26 cellular contexts compared by ENCODE assay signal in the genomic region with DNA sequence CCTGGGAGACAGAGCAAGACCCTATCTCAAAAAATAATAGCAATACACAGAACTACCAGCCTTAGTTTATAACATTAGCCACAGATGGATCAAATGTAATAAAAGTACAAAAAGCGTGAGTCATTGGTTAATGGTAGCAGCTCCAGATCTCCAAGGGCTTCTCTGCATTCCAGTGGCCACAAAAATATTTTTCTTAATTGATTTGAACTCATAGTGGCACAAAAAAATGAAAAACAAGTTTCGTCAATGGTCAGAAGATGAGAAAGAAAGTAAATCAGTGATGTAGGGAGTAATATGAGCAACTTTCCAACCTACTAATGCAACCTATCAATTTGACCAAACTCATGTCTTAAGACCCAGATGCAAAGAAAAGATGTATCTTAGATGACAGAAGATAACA.
DNase-seq lines count a peak whose midpoint lies in the region; TF ChIP-seq lines count a peak whose summit lies in the region.
"Had no signal": no experiment of that assay in that cellular context is flagged by ENCODE, and none has a peak within 500 bp of the region (broad histone marks: within the 10 kb centered on the region; RNA-seq: fewer than 3 reads in every experiment).

No MANE protein-coding gene starts in this region.

- H3K9me3 ChIP-seq in SK-N-SH = no peaks in the 10 kb centered on the region
- no peaks in the 10 kb centered on the region for H3K9me3 ChIP-seq in vagina
- H3K9me3 ChIP-seq: esophagus squamous epithelium, SJSA1, stomach, transverse colon had no signal

- intact Hi-C loops in vagina (cut with DNase I) = no loop called here

- H3K4me2 ChIP-seq in SK-N-SH = no peak overlapping the region
- H3K4me2 ChIP-seq: BLaER1 treated with 17β-estradiol and CSF1 and Interleukin-3, amounts not matched to agents 10 nM and 100 nM had no signal

- H3K27me3 ChIP-seq in SK-N-SH (ENCODE audit: insufficient read depth) (no peaks in the 10 kb centered on the region), vagina (no peaks in the 10 kb centered on the region)
- H3K27me3 ChIP-seq: BLaER1 treated with 17β-estradiol and CSF1 and Interleukin-3, amounts not matched to agents 10 nM and 100 nM; SJSA1; stomach; transverse colon had no signal

- DNase-seq in GM03348 (ENCODE audit: low spot score) (peak; percentile 54), SK-N-SH (no peak), fibroblast of mammary gland (ENCODE audit: low read depth) (peak; percentile 83), vagina (ENCODE audit: extremely low spot score in 2 of 2) (no peak), medulla oblongata (ENCODE audit: extremely low spot score) (no peak)
- no peak for DNase-seq in stimulated activated CD4-positive, alpha-beta T cell treated with anti-CD3 and anti-CD28 coated beads, Interleukin-4, amount 100 ng/mL, for 1 hour
- no peak for DNase-seq in stimulated activated CD4-positive, alpha-beta T cell treated with anti-CD3 and anti-CD28 coated beads, Interleukin-12 subunit alpha, Interleukin-12 subunit beta, amount 100 ng/mL, for 4 hours
- DNase-seq: activated CD8-positive, alpha-beta T cell treated with anti-CD3 and anti-CD28 coated beads, Interleukin-2, amount 10 ng/mL, durations not matched to agents 7 days and 5 days; activated gamma-delta T cell treated with Interleukin-2 at 50 U/mL for 16 hours; activated naive CD8-positive, alpha-beta T cell treated with anti-CD3 and anti-CD28 coated beads, Interleukin-2, amount 50 U/mL, for 24 hours; endodermal cell; esophagus squamous epithelium; glutamatergic neuron; IMR-90; NCI-H1105; NCI-H1930; NCI-H2227 treated with DMSO at 0.1 percent for 48 hours; NCI-H69; posterior cingulate gyrus; stimulated activated CD8-positive, alpha-beta memory T cell treated with anti-CD3 and anti-CD28 coated beads, Interleukin-4, amount 100 ng/mL, for 48 hours; stomach; transverse colon had no signal

- H3K27ac ChIP-seq in SK-N-SH (ENCODE audit: low read depth in 2 of 2, low read length in 1 of 2) (peak overlapping the region in 1 of 2 experiments; percentile 36; a peak in 3 of 4 replicates), vagina (peak overlapping the region; percentile 27)
- H3K27ac ChIP-seq: BLaER1 treated with 17β-estradiol and CSF1 and Interleukin-3, amounts not matched to agents 10 nM and 100 nM; esophagus squamous epithelium; HL-60; SJSA1; stomach; transverse colon had no signal

- no peak for TF ChIP-seq EP300 in SK-N-SH (IDR thresholded peaks at IDR 0.05; ENCODE audit: borderline replicate concordance in 1 of 2, low read depth in 1 of 2, low read length in 1 of 2)

- no peak for TF ChIP-seq RAD21 in SK-N-SH (IDR thresholded peaks at IDR 0.05; ENCODE audit: low read length)

- H3K4me1 ChIP-seq in SK-N-SH (ENCODE audit: control insufficient read depth in 1 of 2, insufficient read depth in 2 of 2, low read depth in 1 of 2, low read length in 1 of 2) (no peaks in the 10 kb centered on the region), vagina (peaks cover 9% of the 10 kb centered on the region)
- H3K4me1 ChIP-seq: BLaER1 treated with 17β-estradiol and CSF1 and Interleukin-3, amounts not matched to agents 10 nM and 100 nM; transverse colon had no signal

- H3K4me3 ChIP-seq in SK-N-SH (ENCODE audit: low read depth in 2 of 2, low read length in 1 of 2) (no peak overlapping the region), fibroblast of mammary gland (ENCODE audit: control insufficient read depth, low read depth, low read length) (no peak overlapping the region), vagina (no peak overlapping the region)
- H3K4me3 ChIP-seq: BLaER1 treated with 17β-estradiol and CSF1 and Interleukin-3, amounts not matched to agents 10 nM and 100 nM; esophagus squamous epithelium; lung; SJSA1; stomach; transverse colon had no signal

- H3K9ac ChIP-seq in SK-N-SH = no peak overlapping the region
- H3K9ac ChIP-seq: BLaER1 treated with 17β-estradiol and CSF1 and Interleukin-3, amounts not matched to agents 10 nM and 100 nM had no signal

- H3K79me2 ChIP-seq in SK-N-SH (ENCODE audit: insufficient read depth) = no peaks in the 10 kb centered on the region

- POLR2A ChIA-PET in SK-N-SH (lab: Yijun Ruan, JAX) = no interaction called here

- no peaks in the 10 kb centered on the region for H4K20me1 ChIP-seq in SK-N-SH (ENCODE audit: insufficient read depth)
- H4K20me1 ChIP-seq: BLaER1 treated with 17β-estradiol and CSF1 and Interleukin-3, amounts not matched to agents 10 nM and 100 nM had no signal

- TF ChIP-seq POLR2A in vagina (IDR thresholded peaks at IDR 0.05) = no peak

- CTCF ChIA-PET in SK-N-SH (lab: Yijun Ruan, JAX) = interaction anchor here (1.1 to 2.6 kb wide), 2 partner anchors 13 to 208 kb away, joined by 4 to 11 read pairs; a partner anchor contains a TSS

- WGBS in SK-N-SH (ENCODE audit: low lambda C conversion rate) = 50% methylated on average over 2 of the region's 2 CpGs

- H3K36me3 ChIP-seq in SK-N-SH (replicated peaks in 1 of 2; ENCODE audit: control insufficient read depth in 1 of 2, insufficient read depth in 2 of 2, low read length in 1 of 2) = no peaks in the 10 kb centered on the region
- H3K36me3 ChIP-seq in vagina = no peaks in the 10 kb centered on the region
- H3K36me3 ChIP-seq: BLaER1 treated with 17β-estradiol and CSF1 and Interleukin-3, amounts not matched to agents 10 nM and 100 nM; esophagus squamous epithelium; SJSA1; stomach; transverse colon had no signal

- no peak overlapping the region for H2AFZ ChIP-seq in SK-N-SH (ENCODE audit: low read depth)

- H3F3A ChIP-seq in SK-N-SH (replicated peaks; ENCODE audit: insufficient read depth) = no peaks in the 10 kb centered on the region

- H3K9me2 ChIP-seq in SK-N-SH = no peaks in the 10 kb centered on the region

- no peak for TF ChIP-seq CTCF in SK-N-SH (IDR thresholded peaks at IDR 0.05)
- TF ChIP-seq CTCF in fibroblast of mammary gland (conservative IDR thresholded peaks at IDR 0.05; ENCODE audit: control insufficient read depth, insufficient read depth, low read depth, low read length) = no peak
- no peak for TF ChIP-seq CTCF in vagina (IDR thresholded peaks at IDR 0.05)

TF ChIP-seq in SK-N-SH, 30 proteins besides CTCF, POLR2A, EP300 and RAD21:
- TF ChIP-seq TCF12 (IDR thresholded peaks at IDR 0.05) (peak; percentile 19; the same call in 1 of the 2 replicates), GABPA (IDR thresholded peaks at IDR 0.05; ENCODE audit: low read depth) (no peak), SIN3A (IDR thresholded peaks at IDR 0.05; ENCODE audit: borderline replicate concordance, low read depth, low read length) (no peak), GATA2 (CRISPR knock-in tag; IDR thresholded peaks at IDR 0.05) (no peak), FOSL2 (IDR thresholded peaks at IDR 0.05; ENCODE audit: borderline replicate concordance, low read depth) (peak; percentile 33; the same call in 1 of the 2 replicates), RXRA (IDR thresholded peaks at IDR 0.05; ENCODE audit: borderline replicate concordance, low read depth) (no peak), FOXJ3 (CRISPR knock-in tag; IDR thresholded peaks at IDR 0.05) (no peak), RFX5 (IDR thresholded peaks at IDR 0.05; ENCODE audit: low read length) (no peak), EZH2phosphoT487 (IDR thresholded peaks at IDR 0.05; ENCODE audit: borderline replicate concordance, low read depth) (no peak), JUND (IDR thresholded peaks at IDR 0.05) (peak; percentile 42), CHD2 (IDR thresholded peaks at IDR 0.05; ENCODE audit: low read length, partially characterized antibody) (no peak), FOXM1 (IDR thresholded peaks at IDR 0.05; ENCODE audit: low read depth) (no peak), TEAD4 (IDR thresholded peaks at IDR 0.05; ENCODE audit: borderline replicate concordance, insufficient read depth) (0 out of 2 replicates have a peak, but pooled peaks have one; percentile 17), POLR2AphosphoS5 (IDR thresholded peaks at IDR 0.05; ENCODE audit: low read depth, low read length) (no peak), ELF1 (IDR thresholded peaks at IDR 0.05) (no peak)
- TF ChIP-seq, protein P1, sequence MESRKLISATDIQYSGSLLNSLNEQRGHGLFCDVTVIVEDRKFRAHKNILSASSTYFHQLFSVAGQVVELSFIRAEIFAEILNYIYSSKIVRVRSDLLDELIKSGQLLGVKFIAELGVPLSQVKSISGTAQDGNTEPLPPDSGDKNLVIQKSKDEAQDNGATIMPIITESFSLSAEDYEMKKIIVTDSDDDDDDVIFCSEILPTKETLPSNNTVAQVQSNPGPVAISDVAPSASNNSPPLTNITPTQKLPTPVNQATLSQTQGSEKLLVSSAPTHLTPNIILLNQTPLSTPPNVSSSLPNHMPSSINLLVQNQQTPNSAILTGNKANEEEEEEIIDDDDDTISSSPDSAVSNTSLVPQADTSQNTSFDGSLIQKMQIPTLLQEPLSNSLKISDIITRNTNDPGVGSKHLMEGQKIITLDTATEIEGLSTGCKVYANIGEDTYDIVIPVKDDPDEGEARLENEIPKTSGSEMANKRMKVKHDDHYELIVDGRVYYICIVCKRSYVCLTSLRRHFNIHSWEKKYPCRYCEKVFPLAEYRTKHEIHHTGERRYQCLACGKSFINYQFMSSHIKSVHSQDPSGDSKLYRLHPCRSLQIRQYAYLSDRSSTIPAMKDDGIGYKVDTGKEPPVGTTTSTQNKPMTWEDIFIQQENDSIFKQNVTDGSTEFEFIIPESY (IDR thresholded peaks at IDR 0.05; ENCODE audit: borderline replicate concordance, low read depth) = no peak
- TF ChIP-seq, protein P2, sequence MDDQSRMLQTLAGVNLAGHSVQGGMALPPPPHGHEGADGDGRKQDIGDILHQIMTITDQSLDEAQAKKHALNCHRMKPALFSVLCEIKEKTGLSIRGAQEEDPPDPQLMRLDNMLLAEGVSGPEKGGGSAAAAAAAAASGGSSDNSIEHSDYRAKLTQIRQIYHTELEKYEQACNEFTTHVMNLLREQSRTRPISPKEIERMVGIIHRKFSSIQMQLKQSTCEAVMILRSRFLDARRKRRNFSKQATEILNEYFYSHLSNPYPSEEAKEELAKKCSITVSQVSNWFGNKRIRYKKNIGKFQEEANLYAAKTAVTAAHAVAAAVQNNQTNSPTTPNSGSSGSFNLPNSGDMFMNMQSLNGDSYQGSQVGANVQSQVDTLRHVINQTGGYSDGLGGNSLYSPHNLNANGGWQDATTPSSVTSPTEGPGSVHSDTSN (IDR thresholded peaks at IDR 0.05) = peak; percentile 63
- TF ChIP-seq, protein P3, sequence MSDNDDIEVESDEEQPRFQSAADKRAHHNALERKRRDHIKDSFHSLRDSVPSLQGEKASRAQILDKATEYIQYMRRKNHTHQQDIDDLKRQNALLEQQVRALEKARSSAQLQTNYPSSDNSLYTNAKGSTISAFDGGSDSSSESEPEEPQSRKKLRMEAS (IDR thresholded peaks at IDR 0.05; ENCODE audit: low read depth) = no peak
TF ChIP-seq in SK-N-SH: peak in this region for 5.

Comparison
In these comparisons a context has a peak if more than half of its experiments do, and no peak if none do; other contexts are left out.
1. DNase-seq: peak in GM03348 (single experiment) and fibroblast of mammary gland (single experiment); none in SK-N-SH (single experiment), vagina (0 of 2), stimulated activated CD4-positive, alpha-beta T cell treated with anti-CD3 and anti-CD28 coated beads, Interleukin-4, amount 100 ng/mL, for 1 hour (single experiment), stimulated activated CD4-positive, alpha-beta T cell treated with anti-CD3 and anti-CD28 coated beads, Interleukin-12 subunit alpha, Interleukin-12 subunit beta, amount 100 ng/mL, for 4 hours (single experiment) and medulla oblongata (single experiment).